15 cellular contexts compared by ENCODE assay signal in genomic region chr16:21650517-21650916, GRCh38. TPM values are rescaled to one million over a fixed set of nuclear protein-coding genes. Genes with fewer than 3 reads are reported as not detected.
DNase-seq lines count a peak whose midpoint lies in the region; ATAC-seq, FAIRE-seq and TF ChIP-seq lines count a peak whose summit lies in the region.
"Had no signal": no experiment of that assay in that cellular context is flagged by ENCODE, and none has a peak within 500 bp of the region (broad histone marks: within the 10 kb centered on the region; RNA-seq: fewer than 3 reads in every experiment).

No MANE protein-coding gene starts in this region.

- H3K9me3 ChIP-seq in CD8-positive, alpha-beta T cell (ENCODE audit: low read length) = no peaks in the 10 kb centered on the region
- H3K9me3 ChIP-seq in GM12878 (replicated peaks; ENCODE audit: control insufficient read depth, insufficient read depth, low read length) (no peaks in the 10 kb centered on the region), mononuclear cell (ENCODE audit: low read depth, low read length) (no peaks in the 10 kb centered on the region)
- H3K9me3 ChIP-seq: left ventricle myocardium inferior, thoracic aorta had no signal

- CTCF ChIA-PET in CD8-positive, alpha-beta T cell (lab: Charles Lee) = interaction anchor here (0.6 to 13.3 kb wide), 4 partner anchors 10 to 79 kb away, joined by 3 to 109 read pairs (median 3); no protein-coding TSS in a partner anchor
- CTCF ChIA-PET in GM12878 (lab: Yijun Ruan, JAX) = interaction anchor here (0.6 to 1.8 kb wide), 4 partner anchors 9 to 88 kb away, joined by 3 to 4 read pairs (median 3); no protein-coding TSS in a partner anchor

- peaks cover 26% of the 10 kb centered on the region for H3K36me3 Mint-ChIP-seq in CD8-positive, alpha-beta T cell
- H3K36me3 Mint-ChIP-seq in activated T-helper 17 cell treated with anti-CD3 and anti-CD28 coated beads, Interleukin-2, amount 50 U/mL, for 72 hours (ENCODE audit: low read depth) = peaks cover 23% of the 10 kb centered on the region
- H3K36me3 Mint-ChIP-seq: natural killer cell had no signal

- no peaks in the 10 kb centered on the region for H4K20me1 ChIP-seq in GM12878 (ENCODE audit: control insufficient read depth, insufficient read depth)

- in situ Hi-C loops in GM12878 (cut with MboI) = loop anchor here (10.0 kb wide), 1 partner anchor 54 kb away; no protein-coding TSS in a partner anchor

- no peak for TF ChIP-seq EP300 in GM12878 (IDR thresholded peaks at IDR 0.05; ENCODE audit: borderline replicate concordance in 1 of 2, control insufficient read depth in 1 of 2, low read depth in 2 of 2, low read length in 2 of 2)

- H3K4me3 Mint-ChIP-seq in CD8-positive, alpha-beta T cell = no peak overlapping the region
- H3K4me3 Mint-ChIP-seq in activated T-helper 17 cell treated with anti-CD3 and anti-CD28 coated beads, Interleukin-2, amount 50 U/mL, for 72 hours = no peak overlapping the region
- H3K4me3 Mint-ChIP-seq: CD4-positive, alpha-beta memory T cell; central memory CD8-positive, alpha-beta T cell; GM23338; natural killer cell had no signal

- BruUV-seq in GM12878 (replicated peaks; lab: Mats Ljungman, UMichigan) = no TSS peak

- POLR2A ChIA-PET in CD8-positive, alpha-beta T cell (lab: Charles Lee) = interaction anchor here (1.1 kb wide), 1 partner anchor 12 kb away, joined by 4 read pairs; no protein-coding TSS in a partner anchor
- POLR2A ChIA-PET in GM12878 (lab: Charles Lee) = no interaction called here

- no peak for TF ChIP-seq RAD21 in GM12878 (IDR thresholded peaks at IDR 0.05; ENCODE audit: insufficient read depth, low read depth, low read length)

- SMC1A ChIA-PET in GM12878 (lab: Charles Lee; ENCODE audit: uncharacterized antibody, unreplicated experiment) = interaction anchor here (0.9 to 1.0 kb wide), 2 partner anchors 11 to 36 kb away, joined by 3 read pairs; no protein-coding TSS in a partner anchor

- RAD21 ChIA-PET in GM12878 (lab: Charles Lee; ENCODE audit: unreplicated experiment) = interaction anchor here (1.5 kb wide), 1 partner anchor 8 kb away, joined by 3 read pairs; no protein-coding TSS in a partner anchor

- H3K4me1 Mint-ChIP-seq in CD8-positive, alpha-beta T cell (ENCODE audit: low read depth) = peaks cover 39% of the 10 kb centered on the region
- H3K4me1 Mint-ChIP-seq in activated T-helper 17 cell treated with anti-CD3 and anti-CD28 coated beads, Interleukin-2, amount 50 U/mL, for 72 hours = peaks cover 20% of the 10 kb centered on the region

- no peak for TF ChIP-seq CTCF in CD8-positive, alpha-beta T cell (IDR thresholded peaks at IDR 0.05)
- TF ChIP-seq CTCF in GM12878 (IDR thresholded peaks at IDR 0.05 in 2 of 3, conservative IDR thresholded peaks at IDR 0.05 in 1 of 3; ENCODE audit: control insufficient read depth in 2 of 3, extremely low read depth in 1 of 3, insufficient read depth in 1 of 3, low read depth in 3 of 3, low read length in 3 of 3) = no peak

- H3K4me3 ChIP-seq in CD8-positive, alpha-beta T cell (ENCODE audit: low read depth, low read length) = no peak overlapping the region
- H3K4me3 ChIP-seq in GM12878 = no peak overlapping the region
- peak overlapping the region; percentile 64 for H3K4me3 ChIP-seq in mononuclear cell (ENCODE audit: low read length)
- H3K4me3 ChIP-seq: GM23338 had no signal

- H3K9me3 Mint-ChIP-seq in CD8-positive, alpha-beta T cell = no peaks in the 10 kb centered on the region
- no peaks in the 10 kb centered on the region for H3K9me3 Mint-ChIP-seq in activated T-helper 17 cell treated with anti-CD3 and anti-CD28 coated beads, Interleukin-2, amount 50 U/mL, for 72 hours
- H3K9me3 Mint-ChIP-seq: CD4-positive, alpha-beta memory T cell; central memory CD8-positive, alpha-beta T cell; GM23338; natural killer cell had no signal

- no peaks in the 10 kb centered on the region; the same call in 1 of the 2 replicates for H3K79me2 ChIP-seq in GM12878 (ENCODE audit: control insufficient read depth, insufficient read depth, low read length)

- intact Hi-C loops in CD8-positive, alpha-beta T cell (cut with DNase I, micrococcal nuclease) = loop anchor here in 1 of 2 experiments (10.0 kb wide), 2 partner anchors 154 to 534 kb away; no protein-coding TSS in a partner anchor
- intact Hi-C loops in GM12878 (cut with micrococcal nuclease; ENCODE audit: unreplicated experiment) = no loop called here

- no peak for ATAC-seq in CD8-positive, alpha-beta T cell
- ATAC-seq in GM12878 = no peak
- no peak for ATAC-seq in GM19023 (IDR thresholded peaks at IDR 0.05; ENCODE audit: unreplicated experiment)
- no peak for ATAC-seq in activated T-helper 17 cell treated with anti-CD3 and anti-CD28 coated beads, Interleukin-2, amount 50 U/mL, for 72 hours (replicated peaks)
- ATAC-seq: GM23338, natural killer cell had no signal

- DNase-seq in CD8-positive, alpha-beta T cell = no peak
- DNase-seq in MV-4-11 (lab: John Stamatoyannopoulos, UW) = peak; percentile 93
- DNase-seq in GM12878 (ENCODE audit: low read depth, low spot score) = no peak
- no peak for DNase-seq in SHP77 (lab: John Stamatoyannopoulos, UW)
- DNase-seq: CD4-positive, alpha-beta memory T cell; left ventricle myocardium inferior; natural killer cell; NCI-H1105 treated with DMSO at 0.1 percent for 48 hours; retina had no signal

- TF ChIP-seq POLR2A in GM12878 (IDR thresholded peaks at IDR 0.05; ENCODE audit: low read depth, low read length) = no peak

- H3K27ac Mint-ChIP-seq in CD8-positive, alpha-beta T cell = peak overlapping the region; percentile 22
- H3K27ac Mint-ChIP-seq in activated T-helper 17 cell treated with anti-CD3 and anti-CD28 coated beads, Interleukin-2, amount 50 U/mL, for 72 hours = no peak overlapping the region
- H3K27ac Mint-ChIP-seq: GM23338, natural killer cell had no signal

- H3K36me3 ChIP-seq in CD8-positive, alpha-beta T cell (ENCODE audit: insufficient read depth, low read length) = no peaks in the 10 kb centered on the region
- H3K36me3 ChIP-seq in GM12878 (ENCODE audit: control insufficient read depth in 2 of 2, insufficient read depth in 2 of 2, low read length in 1 of 2) = peaks cover 0 to 3% of the 10 kb centered on the region in 2 experiments; a peak in 1 of 4 replicates
- H3K36me3 ChIP-seq: thoracic aorta had no signal

- H3K4me1 ChIP-seq in CD8-positive, alpha-beta T cell (ENCODE audit: insufficient read depth, low read length) = peaks cover 40% of the 10 kb centered on the region
- H3K4me1 ChIP-seq in GM12878 (ENCODE audit: control insufficient read depth, insufficient read depth, low read length) = peaks cover 26% of the 10 kb centered on the region
- H3K4me1 ChIP-seq in mononuclear cell (ENCODE audit: insufficient read depth, low read length) = peaks cover 89% of the 10 kb centered on the region

- no peaks in the 10 kb centered on the region for H3K27me3 ChIP-seq in CD8-positive, alpha-beta T cell (ENCODE audit: insufficient read depth, low read length)
- H3K27me3 ChIP-seq in GM12878 (replicated peaks in 1 of 2; ENCODE audit: control insufficient read depth in 2 of 2, insufficient read depth in 2 of 2, low read length in 1 of 2) (no peaks in the 10 kb centered on the region), mononuclear cell (ENCODE audit: insufficient read depth, low read length) (no peaks in the 10 kb centered on the region)

- H3K9ac ChIP-seq in GM12878 (ENCODE audit: control insufficient read depth, insufficient read depth, low read length) = no peak overlapping the region

- H3K4me2 ChIP-seq in GM12878 (ENCODE audit: control insufficient read depth, insufficient read depth) = no peak overlapping the region
- H3K4me2 ChIP-seq: GM23338 had no signal

- H3K27me3 Mint-ChIP-seq in CD8-positive, alpha-beta T cell (ENCODE audit: low read depth) = no peaks in the 10 kb centered on the region
- H3K27me3 Mint-ChIP-seq in activated T-helper 17 cell treated with anti-CD3 and anti-CD28 coated beads, Interleukin-2, amount 50 U/mL, for 72 hours = no peaks in the 10 kb centered on the region
- H3K27me3 Mint-ChIP-seq: CD4-positive, alpha-beta memory T cell; central memory CD8-positive, alpha-beta T cell had no signal

- no peak for FAIRE-seq in GM12878 (lab: Jason Lieb, UNC)

- H2AFZ ChIP-seq in GM12878 (ENCODE audit: control insufficient read depth, low read depth, low read length) = no peak overlapping the region
- H2AFZ ChIP-seq: GM23338 had no signal

- WGBS in GM12878 (ENCODE audit: insufficient coverage, insufficient replicate concordance, low lambda C conversion rate, missing lambda C conversion rate) = 100% methylated on average over 1 of the region's 1 CpG

- no peak overlapping the region for H3K27ac ChIP-seq in CD8-positive, alpha-beta T cell (ENCODE audit: low read depth, low read length)
- H3K27ac ChIP-seq in GM12878 (ENCODE audit: control insufficient read depth, insufficient read depth) = no peak overlapping the region
- H3K27ac ChIP-seq: thoracic aorta had no signal

RNA-seq across cellular contexts. Expression of gene IGSF6, which starts 1.9 kb away (rescaled TPM):
- under 1 TPM in 1 of 2 experiments, not detected in 1; 0.19 TPM for total RNA-seq in CD8-positive, alpha-beta T cell
- 0.27 and 0.33 TPM in 2 replicates for total RNA-seq in GM12878 (2013; cell fraction: nucleolus; rRNA removed)
- total RNA-seq in GM12878 (2014; rRNA removed) (0.34 and 0.60 TPM in 2 replicates), GM12878 (2014; rRNA removed; fragmentation: Illumina TruSeq; extraction: Trizol) (1.2 TPM in 2 replicates), GM12878 (2021) (0.85 and 1.2 TPM in 2 replicates), mononuclear cell (13.9 TPM)
- 0.28 TPM for polyA plus RNA-seq in GM12878 (2011; ENCODE audit: low read depth)
- polyA plus RNA-seq in GM12878 (2011; rRNA removed) (0.52 and 0.91 TPM in 2 replicates), GM12878 (2014; fragmentation: Illumina TruSeq; extraction: Trizol) (0.98 and 1.4 TPM in 2 replicates), GM12878 (2014; fragmentation: Nextera tagmentation; extraction: Ambion mirVana) (under 1 TPM; 0.32 to 0.37 TPM), GM12878 (2014; rRNA removed) (0.20 and 0.60 TPM in 2 replicates), GM12878 (2016; fragmentation: Nextera tagmentation; extraction: Ambion mirVana) (1 to 10 TPM in 1 of 2 experiments, under 1 TPM in 1; 0.83 to 1.0 TPM)
- 0.19 and 0.23 TPM in 2 replicates for polyA plus RNA-seq in GM12878 (2011; cell fraction: cytosol; rRNA removed)
- polyA plus RNA-seq in GM12878 (2011; cell fraction: nucleus; rRNA removed) = 0.23 and 0.24 TPM in 2 replicates
- 0.14 and 0.27 TPM in 2 replicates for polyA plus RNA-seq in GM12878 (2012)
- polyA minus RNA-seq in GM12878 (2011; rRNA and poly(A)+ RNA removed) = 0.21 and 0.59 TPM in 2 replicates
- polyA minus RNA-seq in GM12878 (2011; cell fraction: cytosol; rRNA and poly(A)+ RNA removed) = 0.52 and 0.80 TPM in 2 replicates
- polyA minus RNA-seq in GM12878 (2011; cell fraction: nucleus; rRNA and poly(A)+ RNA removed) = 0.36 and 0.96 TPM in 2 replicates
- under 1 TPM in 1 of 2 donors, not detected in 1; 0.45 TPM for total RNA-seq in activated T-helper 17 cell treated with anti-CD3 and anti-CD28 coated beads, Interleukin-2, amount 50 U/mL, for 72 hours
- total RNA-seq: GM23338 had no signal

RNA-seq across cellular contexts. Expression of gene OTOA, which starts 13.3 kb away (rescaled TPM):
- total RNA-seq in CD8-positive, alpha-beta T cell = under 1 TPM in 1 of 2 experiments, not detected in 1; 0.14 TPM
- total RNA-seq in GM12878 (2013; cell fraction: nucleolus; rRNA removed) = 3.9 and 4.4 TPM in 2 replicates
- 0.73 and 1.3 TPM in 2 replicates for total RNA-seq in GM12878 (2014; rRNA removed)
- 0.72 and 0.78 TPM in 2 replicates for total RNA-seq in GM12878 (2014; rRNA removed; fragmentation: Illumina TruSeq; extraction: Trizol)
- 0.51 and 0.82 TPM in 2 replicates for total RNA-seq in GM12878 (2021)
- polyA plus RNA-seq in GM12878 (2011; ENCODE audit: low read depth) = not detected
- 0.76 and 1.5 TPM in 2 replicates for polyA plus RNA-seq in GM12878 (2011; rRNA removed)
- polyA plus RNA-seq in GM12878 (2011; cell fraction: cytosol; rRNA removed) = 1.3 TPM in 2 replicates
- 1.6 and 1.8 TPM in 2 replicates for polyA plus RNA-seq in GM12878 (2011; cell fraction: nucleus; rRNA removed)
- 0.09 and 0.13 TPM in 2 replicates for polyA plus RNA-seq in GM12878 (2012)
- 0.63 and 0.71 TPM in 2 replicates for polyA plus RNA-seq in GM12878 (2014; fragmentation: Illumina TruSeq; extraction: Trizol)
- under 1 TPM; 0.42 to 0.60 TPM for polyA plus RNA-seq in GM12878 (2014; fragmentation: Nextera tagmentation; extraction: Ambion mirVana)
- polyA plus RNA-seq in GM12878 (2014; rRNA removed) = 0.58 and 0.73 TPM in 2 replicates
- polyA plus RNA-seq in GM12878 (2016; fragmentation: Nextera tagmentation; extraction: Ambion mirVana) = under 1 TPM; 0.33 to 0.34 TPM
- 0.95 and 1.0 TPM in 2 replicates for polyA minus RNA-seq in GM12878 (2011; rRNA and poly(A)+ RNA removed)
- polyA minus RNA-seq in GM12878 (2011; cell fraction: cytosol; rRNA and poly(A)+ RNA removed) = 0.40 TPM in 1 of 2 replicates, not detected in the other
- polyA minus RNA-seq in GM12878 (2011; cell fraction: nucleus; rRNA and poly(A)+ RNA removed) = 0.67 and 0.73 TPM in 2 replicates
- 0.31 TPM for total RNA-seq in mononuclear cell
- total RNA-seq in activated T-helper 17 cell treated with anti-CD3 and anti-CD28 coated beads, Interleukin-2, amount 50 U/mL, for 72 hours = under 1 TPM; 0.16 to 0.28 TPM
- polyA plus RNA-seq: CD4-positive, alpha-beta memory T cell had no signal

RNA-seq across cellular contexts. Expression of gene METTL9, which starts 51.1 kb away (rescaled TPM):
- 10 to 100 TPM; 93.8 to 99.0 TPM for total RNA-seq in CD8-positive, alpha-beta T cell
- 62.2 and 71.7 TPM in 2 replicates for total RNA-seq in GM12878 (2013; cell fraction: nucleolus; rRNA removed)
- total RNA-seq in GM12878 (2014; rRNA removed) = 119 TPM in 2 replicates
- total RNA-seq in GM12878 (2014; rRNA removed; fragmentation: Illumina TruSeq; extraction: Trizol) = 92.0 and 101 TPM in 2 replicates
- 90.0 and 98.5 TPM in 2 replicates for total RNA-seq in GM12878 (2021)
- polyA plus RNA-seq in GM12878 (2011; ENCODE audit: low read depth) = 26.1 TPM
- 115 and 196 TPM in 2 replicates for polyA plus RNA-seq in GM12878 (2011; rRNA removed)
- polyA plus RNA-seq in GM12878 (2011; cell fraction: cytosol; rRNA removed) = 46.5 and 46.6 TPM in 2 replicates
- polyA plus RNA-seq in GM12878 (2011; cell fraction: nucleus; rRNA removed) = 23.6 and 27.4 TPM in 2 replicates
- polyA plus RNA-seq in GM12878 (2012) = 48.7 and 50.0 TPM in 2 replicates
- polyA plus RNA-seq in GM12878 (2014; fragmentation: Illumina TruSeq; extraction: Trizol) = 106 and 149 TPM in 2 replicates
- polyA plus RNA-seq in GM12878 (2014; fragmentation: Nextera tagmentation; extraction: Ambion mirVana) = 10 to 100 TPM; 19.4 to 40.0 TPM
- polyA plus RNA-seq in GM12878 (2014; rRNA removed) = 89.7 and 101 TPM in 2 replicates
- polyA plus RNA-seq in GM12878 (2016; fragmentation: Nextera tagmentation; extraction: Ambion mirVana) = 100 to 1,000 TPM in 1 of 2 experiments, 10 to 100 TPM in 1; 95.4 to 103 TPM
- polyA minus RNA-seq in GM12878 (2011; rRNA and poly(A)+ RNA removed) = 34.8 and 37.0 TPM in 2 replicates
- polyA minus RNA-seq in GM12878 (2011; cell fraction: cytosol; rRNA and poly(A)+ RNA removed) = 17.4 and 20.2 TPM in 2 replicates
- 17.4 and 24.3 TPM in 2 replicates for polyA minus RNA-seq in GM12878 (2011; cell fraction: nucleus; rRNA and poly(A)+ RNA removed)
- 312 TPM for total RNA-seq in mononuclear cell
- 10 to 100 TPM; 70.7 to 95.7 TPM for total RNA-seq in activated T-helper 17 cell treated with anti-CD3 and anti-CD28 coated beads, Interleukin-2, amount 50 U/mL, for 72 hours
